In genomic region chr6:31970604-31971271, GRCh38 we compare ENCODE assay signal across 8 cellular contexts. TPM values are rescaled to one million over a fixed set of nuclear protein-coding genes. Genes with fewer than 3 reads are reported as not detected.
DNase-seq lines count a peak whose midpoint lies in the region; ATAC-seq and TF ChIP-seq lines count a peak whose summit lies in the region.

No MANE protein-coding gene starts in this region.

- H3K36me3 ChIP-seq in neural progenitor cell = no peaks in the 10 kb centered on the region

- no peaks in the 10 kb centered on the region for H4K20me1 ChIP-seq in neural progenitor cell (ENCODE audit: low read depth)

- ATAC-seq in GM18505 (IDR thresholded peaks at IDR 0.05; ENCODE audit: unreplicated experiment) (no peak), GM21786 (IDR thresholded peaks at IDR 0.05; ENCODE audit: unreplicated experiment) (no peak)

- peaks cover 35% of the 10 kb centered on the region for H3K36me3 Mint-ChIP-seq in neural progenitor cell

- TF ChIP-seq POLR2A in GM18505 (IDR thresholded peaks at IDR 0.05; ENCODE audit: borderline replicate concordance, extremely low read depth, insufficient read depth, insufficient read length) = peak; percentile 15

- H2AFZ ChIP-seq in neural progenitor cell (replicated peaks) = no peak overlapping the region

- no peak overlapping the region for H3K27ac Mint-ChIP-seq in neural progenitor cell

- TF ChIP-seq CTCF in choroid plexus epithelial cell (conservative IDR thresholded peaks at IDR 0.05; ENCODE audit: low read depth, low read length) (no peak), neural progenitor cell (IDR thresholded peaks at IDR 0.05) (no peak)

- H3K4me1 ChIP-seq in neural progenitor cell = peaks cover 7% of the 10 kb centered on the region

- H3K27me3 ChIP-seq in neural progenitor cell = no peaks in the 10 kb centered on the region

- H3K4me3 ChIP-seq in choroid plexus epithelial cell (ENCODE audit: low read depth, low read length) = peak overlapping the region; percentile 73
- peak overlapping the region; percentile 68 for H3K4me3 ChIP-seq in neural progenitor cell

- H3F3A ChIP-seq in neural progenitor cell (ENCODE audit: low read depth) = peaks cover 24% of the 10 kb centered on the region

- H3K27me3 Mint-ChIP-seq in neural progenitor cell (ENCODE audit: insufficient read depth, low read depth) = peaks cover 10% of the 10 kb centered on the region

- peaks cover 31% of the 10 kb centered on the region for H3K79me2 ChIP-seq in neural progenitor cell (ENCODE audit: low read depth)

- peak overlapping the region; percentile 82 for H3K4me2 ChIP-seq in neural progenitor cell

- H3K4me3 Mint-ChIP-seq in neural progenitor cell = peak overlapping the region; percentile 88

- H3K9ac ChIP-seq in neural progenitor cell = peak overlapping the region; percentile 57

- H3K4me1 Mint-ChIP-seq in neural progenitor cell = peaks cover 23% of the 10 kb centered on the region

- H3K9me3 Mint-ChIP-seq in neural progenitor cell = peaks cover 4% of the 10 kb centered on the region

- H3K9me3 ChIP-seq in neural progenitor cell (ENCODE audit: low read depth) = no peaks in the 10 kb centered on the region

- peak; percentile 72 for DNase-seq in NCI-H510A treated with DMSO at 0.1 percent for 48 hours (lab: John Stamatoyannopoulos, UW)
- peak; percentile 6 for DNase-seq in choroid plexus epithelial cell (ENCODE audit: low read depth)
- no peak for DNase-seq in neural progenitor cell (ENCODE audit: low spot score)
- DNase-seq in COLO829 (ENCODE audit: low spot score) = no peak
- no peak for DNase-seq in effector CD8-positive, alpha-beta T cell (lab: John Stamatoyannopoulos, UW)
- DNase-seq in germinal center (ENCODE audit: low spot score) = no peak

- H3K27ac ChIP-seq in neural progenitor cell = no peak overlapping the region

RNA-seq across cellular contexts. Expression of gene DXO, which starts 1.2 kb away (rescaled TPM):
- 10.2 and 23.0 TPM in 2 replicates for total RNA-seq in neural progenitor cell (ENCODE audit: low replicate concordance)

RNA-seq across cellular contexts. Expression of gene C4A, which starts 11.1 kb away (rescaled TPM):
- total RNA-seq in neural progenitor cell (ENCODE audit: low replicate concordance) = 1.7 and 4.3 TPM in 2 replicates

RNA-seq across cellular contexts. Expression of gene SKIC2, which starts 11.8 kb away (rescaled TPM):
- total RNA-seq in neural progenitor cell (ENCODE audit: low replicate concordance) = 21.0 and 50.5 TPM in 2 replicates

RNA-seq across cellular contexts. Expression of gene NELFE, which starts 12.0 kb away (rescaled TPM):
- 129 and 135 TPM in 2 replicates for total RNA-seq in neural progenitor cell (ENCODE audit: low replicate concordance)

RNA-seq across cellular contexts. Expression of gene CFB, which starts 24.8 kb away (rescaled TPM):
- total RNA-seq in neural progenitor cell (ENCODE audit: low replicate concordance) = 0.50 TPM in 1 of 2 replicates, not detected in the other

Comparison
In these comparisons a context has a peak if more than half of its experiments do, and no peak if none do; other contexts are left out.
1. DNase-seq: peak in NCI-H510A treated with DMSO at 0.1 percent for 48 hours (single experiment) and choroid plexus epithelial cell (single experiment); none in neural progenitor cell (single experiment), COLO829 (single experiment), effector CD8-positive, alpha-beta T cell (single experiment) and germinal center (single experiment).